ENCODE assay signal across 8 cellular contexts in the genomic region with DNA sequence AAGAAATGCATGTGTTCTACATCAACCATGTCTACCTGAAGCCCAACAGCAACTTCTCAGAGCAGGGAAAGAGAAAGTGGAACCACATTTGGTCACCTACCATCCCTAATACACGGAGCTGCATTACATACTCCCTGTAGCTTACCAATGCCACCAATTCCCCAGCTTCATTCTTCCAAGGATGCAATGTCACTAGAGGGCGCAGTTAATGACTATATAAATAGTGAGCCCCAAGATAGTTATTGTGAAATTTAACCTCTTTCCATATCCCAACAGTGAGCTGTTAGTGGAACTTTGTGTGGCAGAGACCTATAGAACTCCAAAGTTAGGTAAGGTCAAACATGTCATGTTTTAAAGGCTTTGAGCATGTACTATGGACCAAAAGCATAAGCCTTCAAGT.
DNase-seq lines count a peak whose midpoint lies in the region; ATAC-seq, FAIRE-seq and TF ChIP-seq lines count a peak whose summit lies in the region.

No MANE protein-coding gene starts in this region.

- peak in 1 of 2 experiments; percentile 54; a peak in 2 of 4 replicates for TF ChIP-seq RAD21 in K562 (CRISPR knock-in tag; conservative IDR thresholded peaks at IDR 0.05 in 1 of 2, IDR thresholded peaks at IDR 0.05 in 1 of 2)

- H3K27me3 ChIP-seq in K562 (ENCODE audit: control insufficient read depth in 2 of 2, insufficient read depth in 2 of 2, low read length in 2 of 2) (no peaks in the 10 kb centered on the region), mesendoderm (ENCODE audit: insufficient read depth, low read length, poor library complexity) (no peaks in the 10 kb centered on the region)

- intact Hi-C loops in K562 (cut with micrococcal nuclease), result no loop called here

- in situ Hi-C loops in K562 (cut with MboI), result no loop called here

- no peak overlapping the region for H4K8ac ChIP-seq in mesendoderm (ENCODE audit: low read depth, low read length)

- H4K5ac ChIP-seq in mesendoderm (ENCODE audit: low read length), result no peak overlapping the region

- no peak overlapping the region for H2AK5ac ChIP-seq in mesendoderm (ENCODE audit: low read length)

- H2BK5ac ChIP-seq in mesendoderm (ENCODE audit: low read length), result no peak overlapping the region

- TF ChIP-seq CTCF in GM12865 (IDR thresholded peaks at IDR 0.05; ENCODE audit: insufficient read depth, low read depth, low read length, missing control alignments) (peak; percentile 43), K562 (IDR thresholded peaks at IDR 0.05 in 2 of 3, conservative IDR thresholded peaks at IDR 0.05 in 1 of 3; ENCODE audit: insufficient read depth in 2 of 3, low read depth in 1 of 3, low read length in 3 of 3) (peak; percentile 40 to 53 (median 50); a peak in 5 of 6 replicates)

- peaks cover 5% of the 10 kb centered on the region for H3K9me3 ChIP-seq in K562 (replicated peaks; ENCODE audit: control insufficient read depth, insufficient read depth, low read depth, low read length)

- H3K36me3 ChIP-seq in K562 (ENCODE audit: control insufficient read depth, insufficient read depth, low read length) (peaks cover 51% of the 10 kb centered on the region), mesendoderm (ENCODE audit: control insufficient read depth, insufficient read depth, low read length) (no peaks in the 10 kb centered on the region)

- no peak overlapping the region for H3K56ac ChIP-seq in mesendoderm (ENCODE audit: low read length)

- no peaks in the 10 kb centered on the region for H3K9me1 ChIP-seq in K562 (ENCODE audit: control insufficient read depth, insufficient read depth, low read length)

- no peak overlapping the region for H3K18ac ChIP-seq in mesendoderm (ENCODE audit: low read length)

- no peak overlapping the region for H3K27ac ChIP-seq in K562 (ENCODE audit: extremely low read depth, low read depth, low read length)
- no peak overlapping the region for H3K27ac ChIP-seq in mesendoderm (ENCODE audit: low read depth, low read length)

- H3K4me3 ChIP-seq in GM12865 (ENCODE audit: low read depth, low read length) (no peak overlapping the region), K562 (no peak overlapping the region), mesendoderm (ENCODE audit: low read length) (no peak overlapping the region)

- TF ChIP-seq POLR2A in K562 (conservative IDR thresholded peaks at IDR 0.05), result no peak

- POLR2A ChIA-PET in K562 (lab: Yijun Ruan, JAX), result interaction anchor here (0.5 to 2.4 kb wide), 5 partner anchors 9 to 1017 kb away, joined by 3 to 11 read pairs (median 3); no protein-coding TSS in a partner anchor

- H3K4me2 ChIP-seq in K562 (ENCODE audit: insufficient read depth, low read length) (no peak overlapping the region), mesendoderm (ENCODE audit: low read length) (no peak overlapping the region)

- no TSS peak for BruUV-seq in K562 (replicated peaks; lab: Mats Ljungman, UMichigan)

- H3K9ac ChIP-seq in K562 (ENCODE audit: insufficient read depth in 1 of 2, low read depth in 2 of 2, low read length in 2 of 2), result no peak overlapping the region
- H3K9ac ChIP-seq in mesendoderm (ENCODE audit: low read length), result no peak overlapping the region

- H3K79me2 ChIP-seq in K562 (ENCODE audit: control insufficient read depth, insufficient read depth, low read length) (peaks cover 26% of the 10 kb centered on the region; the same call in 2 of the 3 replicates), mesendoderm (ENCODE audit: control insufficient read depth, insufficient read depth, low read length) (no peaks in the 10 kb centered on the region)

- DNase-seq in GM12865 (ENCODE audit: low read depth), result peak; percentile 54
- DNase-seq in M059J (ENCODE audit: low read depth), result peak; percentile 42
- peak in 1 of 4 experiments; percentile 41 for DNase-seq in K562 (ENCODE audit: extremely low read depth in 1 of 4, low spot score in 3 of 4)
- DNase-seq in mesendoderm, result peak; percentile 65
- DNase-seq in NCI-H1105 (lab: John Stamatoyannopoulos, UW), result no peak
- DNase-seq in NCI-H2029 treated with DMSO at 0.1 percent for 48 hours (lab: John Stamatoyannopoulos, UW), result no peak
- no peak for DNase-seq in activated gamma-delta T cell (lab: John Stamatoyannopoulos, UW)

- H4K20me1 ChIP-seq in K562 (replicated peaks; ENCODE audit: control insufficient read depth, insufficient read depth, low read length), result no peaks in the 10 kb centered on the region

- H2AFZ ChIP-seq in K562 (ENCODE audit: low read depth, low read length), result no peak overlapping the region

- 65% methylated on average over 2 of the region's 2 CpGs for WGBS in K562 (ENCODE audit: insufficient coverage, low coverage, missing lambda C conversion rate)
- no CpG with 5 or more reads among the region's 2 CpGs for WGBS in mesendoderm (ENCODE audit: extremely low coverage, insufficient coverage, low lambda C conversion rate)

- no peak overlapping the region for H3K23ac ChIP-seq in mesendoderm (ENCODE audit: low read length)

- peak; percentile 73 for ATAC-seq in K562
- no peak for ATAC-seq in HG03378 (IDR thresholded peaks at IDR 0.05; ENCODE audit: unreplicated experiment)

- H2BK15ac ChIP-seq in mesendoderm (replicated peaks; ENCODE audit: low read depth), result no peak overlapping the region

- no peak for TF ChIP-seq EP300 in K562 (IDR thresholded peaks at IDR 0.05; ENCODE audit: low read length)

- FAIRE-seq in K562 (lab: Jason Lieb, UNC), result no peak

- CTCF ChIA-PET in K562 (lab: Yijun Ruan, JAX; ENCODE audit: low intra/inter-chr PET ratio), result interaction anchor here (1.2 kb wide), 1 partner anchor 604 kb away, joined by 3 read pairs; no protein-coding TSS in a partner anchor

- H3K79me1 ChIP-seq in mesendoderm (ENCODE audit: low read length), result no peaks in the 10 kb centered on the region

- no peaks in the 10 kb centered on the region for H3K4me1 ChIP-seq in K562 (replicated peaks in 1 of 2; ENCODE audit: control insufficient read depth in 2 of 2, insufficient read depth in 2 of 2, low read length in 2 of 2)
- no peaks in the 10 kb centered on the region for H3K4me1 ChIP-seq in mesendoderm (ENCODE audit: control insufficient read depth, low read depth, low read length)

- H3K4ac ChIP-seq in mesendoderm (ENCODE audit: low read depth, low read length), result no peak overlapping the region

- H2BK120ac ChIP-seq in mesendoderm (ENCODE audit: low read depth, low read length), result no peak overlapping the region

TF ChIP-seq in K562, 482 proteins besides CTCF, POLR2A, EP300 and RAD21:
- TF ChIP-seq CEBPB (tag; IDR thresholded peaks at IDR 0.05), result peak; percentile 84
- no peak for TF ChIP-seq IRF2 (CRISPR knock-in tag; IDR thresholded peaks at IDR 0.05)

Comparison
In these comparisons a context has a peak if more than half of its experiments do, and no peak if none do; other contexts are left out.
1. DNase-seq: peak in GM12865 (single experiment), M059J (single experiment) and mesendoderm (single experiment); none in NCI-H1105 (single experiment), NCI-H2029 treated with DMSO at 0.1 percent for 48 hours (single experiment) and activated gamma-delta T cell (single experiment).